Comparison of ENCODE assay signal across 1 cellular context in the genomic region with DNA sequence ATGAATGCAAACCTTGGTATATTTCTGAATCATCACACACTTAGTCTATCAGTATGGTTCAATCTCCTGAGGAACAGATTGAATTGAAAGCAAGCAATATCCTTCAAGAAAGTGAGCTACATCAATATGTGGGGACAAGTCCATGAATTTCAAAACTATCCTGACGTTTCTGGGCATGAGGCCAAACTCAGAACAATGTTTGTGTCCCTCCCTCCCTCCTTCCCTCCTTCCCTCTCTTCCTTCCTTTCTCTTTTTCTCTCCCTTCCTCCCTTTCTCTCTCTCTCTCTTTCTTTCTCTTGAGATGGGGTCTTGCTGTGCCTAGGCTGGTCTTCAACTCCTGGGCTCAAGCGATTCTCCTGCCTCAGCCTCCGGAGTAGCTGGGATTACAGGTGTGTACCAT.
TF ChIP-seq lines count a peak whose summit lies in the region.

No MANE protein-coding gene starts in this region.

TF ChIP-seq in SK-N-SH treated with all-trans-retinoic acid at 6 μM for 48 hours, 23 proteins besides CTCF, POLR2A, EP300 and RAD21 (continued from another document):
- TF ChIP-seq, protein P1, sequence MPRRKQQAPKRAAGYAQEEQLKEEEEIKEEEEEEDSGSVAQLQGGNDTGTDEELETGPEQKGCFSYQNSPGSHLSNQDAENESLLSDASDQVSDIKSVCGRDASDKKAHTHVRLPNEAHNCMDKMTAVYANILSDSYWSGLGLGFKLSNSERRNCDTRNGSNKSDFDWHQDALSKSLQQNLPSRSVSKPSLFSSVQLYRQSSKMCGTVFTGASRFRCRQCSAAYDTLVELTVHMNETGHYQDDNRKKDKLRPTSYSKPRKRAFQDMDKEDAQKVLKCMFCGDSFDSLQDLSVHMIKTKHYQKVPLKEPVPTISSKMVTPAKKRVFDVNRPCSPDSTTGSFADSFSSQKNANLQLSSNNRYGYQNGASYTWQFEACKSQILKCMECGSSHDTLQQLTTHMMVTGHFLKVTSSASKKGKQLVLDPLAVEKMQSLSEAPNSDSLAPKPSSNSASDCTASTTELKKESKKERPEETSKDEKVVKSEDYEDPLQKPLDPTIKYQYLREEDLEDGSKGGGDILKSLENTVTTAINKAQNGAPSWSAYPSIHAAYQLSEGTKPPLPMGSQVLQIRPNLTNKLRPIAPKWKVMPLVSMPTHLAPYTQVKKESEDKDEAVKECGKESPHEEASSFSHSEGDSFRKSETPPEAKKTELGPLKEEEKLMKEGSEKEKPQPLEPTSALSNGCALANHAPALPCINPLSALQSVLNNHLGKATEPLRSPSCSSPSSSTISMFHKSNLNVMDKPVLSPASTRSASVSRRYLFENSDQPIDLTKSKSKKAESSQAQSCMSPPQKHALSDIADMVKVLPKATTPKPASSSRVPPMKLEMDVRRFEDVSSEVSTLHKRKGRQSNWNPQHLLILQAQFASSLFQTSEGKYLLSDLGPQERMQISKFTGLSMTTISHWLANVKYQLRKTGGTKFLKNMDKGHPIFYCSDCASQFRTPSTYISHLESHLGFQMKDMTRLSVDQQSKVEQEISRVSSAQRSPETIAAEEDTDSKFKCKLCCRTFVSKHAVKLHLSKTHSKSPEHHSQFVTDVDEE (CRISPR knock-in tag; IDR thresholded peaks at IDR 0.05) = no peak
- no peak for TF ChIP-seq ZFP30 (CRISPR knock-in tag; IDR thresholded peaks at IDR 0.05)
- TF ChIP-seq ZNF8 (CRISPR knock-in tag; IDR thresholded peaks at IDR 0.05) = no peak
- TF ChIP-seq ISL1 (CRISPR knock-in tag; IDR thresholded peaks at IDR 0.05) = no peak
- TF ChIP-seq, protein P2, sequence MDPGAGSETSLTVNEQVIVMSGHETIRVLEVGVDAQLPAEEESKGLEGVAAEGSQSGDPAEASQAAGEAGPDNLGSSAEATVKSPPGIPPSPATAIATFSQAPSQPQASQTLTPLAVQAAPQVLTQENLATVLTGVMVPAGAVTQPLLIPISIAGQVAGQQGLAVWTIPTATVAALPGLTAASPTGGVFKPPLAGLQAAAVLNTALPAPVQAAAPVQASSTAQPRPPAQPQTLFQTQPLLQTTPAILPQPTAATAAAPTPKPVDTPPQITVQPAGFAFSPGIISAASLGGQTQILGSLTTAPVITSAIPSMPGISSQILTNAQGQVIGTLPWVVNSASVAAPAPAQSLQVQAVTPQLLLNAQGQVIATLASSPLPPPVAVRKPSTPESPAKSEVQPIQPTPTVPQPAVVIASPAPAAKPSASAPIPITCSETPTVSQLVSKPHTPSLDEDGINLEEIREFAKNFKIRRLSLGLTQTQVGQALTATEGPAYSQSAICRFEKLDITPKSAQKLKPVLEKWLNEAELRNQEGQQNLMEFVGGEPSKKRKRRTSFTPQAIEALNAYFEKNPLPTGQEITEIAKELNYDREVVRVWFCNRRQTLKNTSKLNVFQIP (CRISPR knock-in tag; IDR thresholded peaks at IDR 0.05; ENCODE audit: borderline replicate concordance, low read depth) = no peak
